1 cellular context compared by ENCODE assay signal in the genomic region with DNA sequence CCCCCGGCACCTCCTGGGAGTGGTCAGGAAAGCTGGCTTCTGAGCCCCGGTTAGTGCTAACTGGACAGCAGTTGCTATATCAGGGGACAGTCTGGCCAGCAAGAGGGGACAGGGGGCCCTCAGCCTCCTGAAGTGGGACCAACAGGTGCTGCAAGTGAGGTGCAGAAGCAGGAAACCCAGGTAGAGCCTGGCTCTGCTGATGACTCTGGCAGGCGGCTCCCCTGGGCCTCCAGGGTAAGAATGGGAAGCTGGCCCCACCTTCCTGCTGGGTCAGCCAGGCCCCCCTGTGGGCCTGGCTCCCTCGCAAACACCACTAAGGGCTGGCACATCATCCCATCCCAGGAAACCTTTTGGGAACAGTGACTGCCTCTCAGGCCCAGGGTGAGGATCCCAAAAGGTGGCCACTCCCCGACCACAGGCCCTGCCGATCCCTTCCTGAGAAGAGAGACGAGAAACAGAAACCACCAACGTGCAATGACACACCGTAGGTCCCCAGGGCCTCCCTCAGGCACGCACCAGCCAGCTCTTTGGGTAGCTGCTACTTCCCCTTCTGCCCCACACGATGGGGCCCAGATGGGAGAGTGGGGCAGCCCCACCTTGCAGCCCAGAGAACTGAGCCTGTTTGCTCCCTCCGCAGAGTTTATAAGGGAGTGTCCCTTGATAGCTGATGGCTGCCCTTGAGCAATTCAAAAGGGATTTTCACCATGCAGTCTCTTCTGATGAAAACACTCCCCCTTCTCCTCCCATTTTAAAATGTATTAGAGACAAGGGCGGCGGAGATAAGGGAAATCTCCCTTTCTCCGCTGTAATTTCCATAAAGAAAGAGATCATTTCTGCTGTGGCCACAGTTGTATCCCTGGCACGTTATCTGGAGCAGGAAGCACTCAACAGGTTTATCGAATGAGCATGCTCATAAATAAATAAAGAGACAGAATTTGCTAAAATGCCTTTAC.
TF ChIP-seq lines count a peak whose summit lies in the region.

No MANE protein-coding gene starts in this region.

TF ChIP-seq in GM12878, 131 proteins besides CTCF, POLR2A, EP300 and RAD21 (continued from another document):
- TF ChIP-seq, protein P1, sequence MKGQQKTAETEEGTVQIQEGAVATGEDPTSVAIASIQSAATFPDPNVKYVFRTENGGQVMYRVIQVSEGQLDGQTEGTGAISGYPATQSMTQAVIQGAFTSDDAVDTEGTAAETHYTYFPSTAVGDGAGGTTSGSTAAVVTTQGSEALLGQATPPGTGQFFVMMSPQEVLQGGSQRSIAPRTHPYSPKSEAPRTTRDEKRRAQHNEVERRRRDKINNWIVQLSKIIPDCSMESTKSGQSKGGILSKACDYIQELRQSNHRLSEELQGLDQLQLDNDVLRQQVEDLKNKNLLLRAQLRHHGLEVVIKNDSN (IDR thresholded peaks at IDR 0.05; ENCODE audit: borderline replicate concordance, extremely low read length, insufficient read depth, low read depth, low read length) = no peak
- TF ChIP-seq SPI1 (IDR thresholded peaks at IDR 0.05; ENCODE audit: borderline replicate concordance, insufficient read depth, low read depth, low read length) = peak; percentile 86
- TF ChIP-seq PAX8 (IDR thresholded peaks at IDR 0.05) = no peak
- no peak for TF ChIP-seq STAT1 (conservative IDR thresholded peaks at IDR 0.05)
- no peak for TF ChIP-seq ESRRA (IDR thresholded peaks at IDR 0.05; ENCODE audit: low read length)
- TF ChIP-seq HDGF (IDR thresholded peaks at IDR 0.05) = peak; percentile 97; the same call in 1 of the 2 replicates
- peak; percentile 87; the same call in 1 of the 2 replicates for TF ChIP-seq TARDBP (IDR thresholded peaks at IDR 0.05; ENCODE audit: borderline replicate concordance)
- TF ChIP-seq KLF5 (IDR thresholded peaks at IDR 0.05; ENCODE audit: partially characterized antibody) = peak; percentile 41
- TF ChIP-seq ZNF24 (IDR thresholded peaks at IDR 0.05) = 0 out of 2 replicates have a peak, but pooled peaks have one; percentile 45
- TF ChIP-seq, protein P2, sequence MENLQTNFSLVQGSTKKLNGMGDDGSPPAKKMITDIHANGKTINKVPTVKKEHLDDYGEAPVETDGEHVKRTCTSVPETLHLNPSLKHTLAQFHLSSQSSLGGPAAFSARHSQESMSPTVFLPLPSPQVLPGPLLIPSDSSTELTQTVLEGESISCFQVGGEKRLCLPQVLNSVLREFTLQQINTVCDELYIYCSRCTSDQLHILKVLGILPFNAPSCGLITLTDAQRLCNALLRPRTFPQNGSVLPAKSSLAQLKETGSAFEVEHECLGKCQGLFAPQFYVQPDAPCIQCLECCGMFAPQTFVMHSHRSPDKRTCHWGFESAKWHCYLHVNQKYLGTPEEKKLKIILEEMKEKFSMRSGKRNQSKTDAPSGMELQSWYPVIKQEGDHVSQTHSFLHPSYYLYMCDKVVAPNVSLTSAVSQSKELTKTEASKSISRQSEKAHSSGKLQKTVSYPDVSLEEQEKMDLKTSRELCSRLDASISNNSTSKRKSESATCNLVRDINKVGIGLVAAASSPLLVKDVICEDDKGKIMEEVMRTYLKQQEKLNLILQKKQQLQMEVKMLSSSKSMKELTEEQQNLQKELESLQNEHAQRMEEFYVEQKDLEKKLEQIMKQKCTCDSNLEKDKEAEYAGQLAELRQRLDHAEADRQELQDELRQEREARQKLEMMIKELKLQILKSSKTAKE (IDR thresholded peaks at IDR 0.05; ENCODE audit: low read depth, poor library complexity, severe bottlenecking) = peak; percentile 82
- TF ChIP-seq, protein P3, sequence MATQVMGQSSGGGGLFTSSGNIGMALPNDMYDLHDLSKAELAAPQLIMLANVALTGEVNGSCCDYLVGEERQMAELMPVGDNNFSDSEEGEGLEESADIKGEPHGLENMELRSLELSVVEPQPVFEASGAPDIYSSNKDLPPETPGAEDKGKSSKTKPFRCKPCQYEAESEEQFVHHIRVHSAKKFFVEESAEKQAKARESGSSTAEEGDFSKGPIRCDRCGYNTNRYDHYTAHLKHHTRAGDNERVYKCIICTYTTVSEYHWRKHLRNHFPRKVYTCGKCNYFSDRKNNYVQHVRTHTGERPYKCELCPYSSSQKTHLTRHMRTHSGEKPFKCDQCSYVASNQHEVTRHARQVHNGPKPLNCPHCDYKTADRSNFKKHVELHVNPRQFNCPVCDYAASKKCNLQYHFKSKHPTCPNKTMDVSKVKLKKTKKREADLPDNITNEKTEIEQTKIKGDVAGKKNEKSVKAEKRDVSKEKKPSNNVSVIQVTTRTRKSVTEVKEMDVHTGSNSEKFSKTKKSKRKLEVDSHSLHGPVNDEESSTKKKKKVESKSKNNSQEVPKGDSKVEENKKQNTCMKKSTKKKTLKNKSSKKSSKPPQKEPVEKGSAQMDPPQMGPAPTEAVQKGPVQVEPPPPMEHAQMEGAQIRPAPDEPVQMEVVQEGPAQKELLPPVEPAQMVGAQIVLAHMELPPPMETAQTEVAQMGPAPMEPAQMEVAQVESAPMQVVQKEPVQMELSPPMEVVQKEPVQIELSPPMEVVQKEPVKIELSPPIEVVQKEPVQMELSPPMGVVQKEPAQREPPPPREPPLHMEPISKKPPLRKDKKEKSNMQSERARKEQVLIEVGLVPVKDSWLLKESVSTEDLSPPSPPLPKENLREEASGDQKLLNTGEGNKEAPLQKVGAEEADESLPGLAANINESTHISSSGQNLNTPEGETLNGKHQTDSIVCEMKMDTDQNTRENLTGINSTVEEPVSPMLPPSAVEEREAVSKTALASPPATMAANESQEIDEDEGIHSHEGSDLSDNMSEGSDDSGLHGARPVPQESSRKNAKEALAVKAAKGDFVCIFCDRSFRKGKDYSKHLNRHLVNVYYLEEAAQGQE (IDR thresholded peaks at IDR 0.05; ENCODE audit: low read depth, low read length) = no peak
- no peak; the same call in 1 of the 2 replicates for TF ChIP-seq JUND (IDR thresholded peaks at IDR 0.05; ENCODE audit: low read depth, low read length)
- TF ChIP-seq FOXM1 (IDR thresholded peaks at IDR 0.05; ENCODE audit: low read depth, low read length) = peak; percentile 94
- peak; percentile 82 for TF ChIP-seq POLR2AphosphoS5 (IDR thresholded peaks at IDR 0.05; ENCODE audit: low read length)
- TF ChIP-seq EED (IDR thresholded peaks at IDR 0.05; ENCODE audit: low read depth) = peak; percentile 99
- TF ChIP-seq EZH2 (IDR thresholded peaks at IDR 0.05; ENCODE audit: borderline replicate concordance, control insufficient read depth, low read depth, low read length) = no peak
- TF ChIP-seq CREB1 (IDR thresholded peaks at IDR 0.05; ENCODE audit: low read depth) = peak; percentile 76
- TF ChIP-seq RBBP5 (conservative IDR thresholded peaks at IDR 0.05) = no peak
- TF ChIP-seq ATF7 (IDR thresholded peaks at IDR 0.05; ENCODE audit: low read depth) = peak; percentile 85
- peak in 1 of 2 experiments; percentile 48; a peak in 1 of 3 replicates for TF ChIP-seq EGR1 (IDR thresholded peaks at IDR 0.05; ENCODE audit: borderline replicate concordance in 1 of 2, low read depth in 2 of 2, low read length in 2 of 2)
- TF ChIP-seq NR2C2 (IDR thresholded peaks at IDR 0.05; ENCODE audit: borderline replicate concordance, control insufficient read depth, insufficient read length, low read depth) = no peak
- TF ChIP-seq MYC (IDR thresholded peaks at IDR 0.05; ENCODE audit: insufficient read depth, insufficient read length, insufficient replicate concordance, low read length, severe bottlenecking) = peak; percentile 56
- no peak for TF ChIP-seq SIX5 (IDR thresholded peaks at IDR 0.05; ENCODE audit: low read depth, low read length, severe bottlenecking)
- TF ChIP-seq ZZZ3 (IDR thresholded peaks at IDR 0.05; ENCODE audit: control insufficient read depth, insufficient read length, low read depth) = no peak
